ENCODE assay signal across 32 cellular contexts in genomic region chr6:44525761-44526351, GRCh38.
"Had no signal": no experiment of that assay in that cellular context is flagged by ENCODE, and none has a peak within 500 bp of the region (broad histone marks: within the 10 kb centered on the region; RNA-seq: fewer than 3 reads in every experiment).

No MANE protein-coding gene starts in this region.

- H3K4me3 Mint-ChIP-seq: activated CD4-positive, alpha-beta memory T cell treated with anti-CD3 and anti-CD28 coated beads for 36 hours; activated CD4-positive, alpha-beta T cell treated with anti-CD3 and anti-CD28 coated beads for 36 hours; activated CD4-positive, alpha-beta T cell treated with anti-CD3 and anti-CD28 coated beads, Interleukin-2, amount 10 ng/mL, durations not matched to agents 24 days and 14 days; activated CD8-positive, alpha-beta memory T cell treated with anti-CD3 and anti-CD28 coated beads, Interleukin-2, amount 10 ng/mL, durations not matched to agents 7 days and 5 days; activated CD8-positive, alpha-beta T cell treated with anti-CD3 and anti-CD28 coated beads, Interleukin-2, amount 10 ng/mL, durations not matched to agents 7 days and 5 days; activated naive CD4-positive, alpha-beta T cell treated with anti-CD3 and anti-CD28 coated beads for 36 hours; activated naive CD4-positive, alpha-beta T cell treated with anti-CD3 and anti-CD28 coated beads, Interleukin-2, amount 50 U/mL, for 24 hours; activated naive CD8-positive, alpha-beta T cell treated with anti-CD3 and anti-CD28 coated beads, Interleukin-2, amount 10 ng/mL, durations not matched to agents 7 days and 5 days; activated T-helper 1 cell treated with anti-CD3 and anti-CD28 coated beads, Interleukin-12 subunit alpha, Interleukin-12 subunit beta, Interleukin-2, Interleukin-4 antibody, amounts not matched to agents 30 ng/mL and 10 ng/mL and 1 ng/mL, durations not matched to agents 14 hours and 24 hours and 36 hours; dendritic cell treated with granulocyte-macrophage colony-stimulating factor and Interleukin-4, amounts not matched to agents 40 ng/mL and 50 ng/mL, for 4 days; T-helper 17 cell; T-helper 2 cell treated with Interferon-gamma antibody and Interleukin-4, amounts not matched to agents 5 μg/mL and 100 μg/mL, for 36 hours had no signal

- H3K4me1 ChIP-seq: esophagus squamous epithelium, gastroesophageal sphincter had no signal

- H3K36me3 ChIP-seq: brain microvascular endothelial cell, esophagus squamous epithelium, gastroesophageal sphincter had no signal

- H3K27ac Mint-ChIP-seq: activated CD4-positive, alpha-beta memory T cell treated with anti-CD3 and anti-CD28 coated beads for 36 hours; activated CD4-positive, alpha-beta T cell treated with anti-CD3 and anti-CD28 coated beads for 36 hours; activated CD4-positive, alpha-beta T cell treated with anti-CD3 and anti-CD28 coated beads, Interleukin-2, amount 10 ng/mL, durations not matched to agents 24 days and 14 days; activated CD8-positive, alpha-beta memory T cell treated with anti-CD3 and anti-CD28 coated beads, Interleukin-2, amount 10 ng/mL, durations not matched to agents 7 days and 5 days; activated CD8-positive, alpha-beta T cell treated with anti-CD3 and anti-CD28 coated beads, Interleukin-2, amount 10 ng/mL, durations not matched to agents 7 days and 5 days; activated naive CD4-positive, alpha-beta T cell treated with anti-CD3 and anti-CD28 coated beads for 36 hours; activated naive CD4-positive, alpha-beta T cell treated with anti-CD3 and anti-CD28 coated beads, Interleukin-2, amount 50 U/mL, for 24 hours; activated T-helper 1 cell treated with anti-CD3 and anti-CD28 coated beads, Interleukin-12 subunit alpha, Interleukin-12 subunit beta, Interleukin-2, Interleukin-4 antibody, amounts not matched to agents 30 ng/mL and 10 ng/mL and 1 ng/mL, durations not matched to agents 14 hours and 24 hours and 36 hours; activated T-helper 2 cell treated with anti-CD3 and anti-CD28 coated beads, Interferon-gamma antibody, Interleukin-2, Interleukin-4, amounts not matched to agents 10 μg/mL and 5 μg/mL and 100 μg/mL, durations not matched to agents 14 hours and 24 hours and 36 hours; dendritic cell treated with granulocyte-macrophage colony-stimulating factor and Interleukin-4, amounts not matched to agents 40 ng/mL and 50 ng/mL, for 4 days; T-helper 17 cell; T-helper 2 cell treated with Interferon-gamma antibody and Interleukin-4, amounts not matched to agents 5 μg/mL and 100 μg/mL, for 36 hours had no signal

- H3K9me3 Mint-ChIP-seq: activated CD4-positive, alpha-beta T cell treated with anti-CD3 and anti-CD28 coated beads, Interleukin-2, amount 10 ng/mL, durations not matched to agents 24 days and 14 days; dendritic cell treated with granulocyte-macrophage colony-stimulating factor and Interleukin-4, amounts not matched to agents 40 ng/mL and 50 ng/mL, for 4 days had no signal

- H3K27me3 Mint-ChIP-seq: activated CD4-positive, alpha-beta T cell treated with anti-CD3 and anti-CD28 coated beads, Interleukin-2, amount 10 ng/mL, durations not matched to agents 24 days and 14 days; activated naive CD8-positive, alpha-beta T cell treated with anti-CD3 and anti-CD28 coated beads, Interleukin-2, amount 10 ng/mL, durations not matched to agents 7 days and 5 days had no signal

- H3K27me3 ChIP-seq: brain microvascular endothelial cell, dorsolateral prefrontal cortex had no signal

- H3K4me3 ChIP-seq: dorsolateral prefrontal cortex, esophagus squamous epithelium, gastroesophageal sphincter had no signal

- H3K36me3 Mint-ChIP-seq: activated CD8-positive, alpha-beta memory T cell treated with anti-CD3 and anti-CD28 coated beads, Interleukin-2, amount 10 ng/mL, durations not matched to agents 7 days and 5 days had no signal

- H3K27ac ChIP-seq: brain microvascular endothelial cell, dorsolateral prefrontal cortex, esophagus squamous epithelium, gastroesophageal sphincter had no signal

- DNase-seq: activated CD4-positive, alpha-beta memory T cell treated with anti-CD3 and anti-CD28 coated beads for 36 hours; activated CD4-positive, alpha-beta T cell treated with anti-CD3 and anti-CD28 coated beads for 36 hours; activated CD4-positive, alpha-beta T cell treated with anti-CD3 and anti-CD28 coated beads, Interleukin-2, amount 10 ng/mL, durations not matched to agents 24 days and 14 days; activated CD4-positive, CD25-positive, alpha-beta regulatory T cell; activated CD4-positive, CD25-positive, alpha-beta regulatory T cell treated with anti-CD3 and anti-CD28 coated beads, Interleukin-2, amount 50 U/mL, for 72 hours; activated CD8-positive, alpha-beta memory T cell treated with anti-CD3 and anti-CD28 coated beads, Interleukin-2, amount 10 ng/mL, durations not matched to agents 7 days and 5 days; activated CD8-positive, alpha-beta memory T cell treated with anti-CD3 and anti-CD28 coated beads, Interleukin-2, amount 50 U/mL, for 4 hours; activated CD8-positive, alpha-beta T cell treated with anti-CD3 and anti-CD28 coated beads, Interleukin-2, amount 10 ng/mL, durations not matched to agents 7 days and 5 days; activated effector memory CD4-positive, alpha-beta T cell treated with anti-CD3 and anti-CD28 coated beads, Interleukin-2, amount 50 U/mL, for 16 hours; activated naive CD4-positive, alpha-beta T cell treated with anti-CD3 and anti-CD28 coated beads for 36 hours; activated naive CD8-positive, alpha-beta T cell treated with anti-CD3 and anti-CD28 coated beads, Interleukin-2, amount 10 ng/mL, durations not matched to agents 7 days and 5 days; activated T-cell treated with anti-CD3 and anti-CD28 coated beads, Interleukin-2, amount 50 U/mL, for 1 hour; activated T-cell treated with anti-CD3 and anti-CD28 coated beads, Interleukin-2, amount 50 U/mL, for 48 hours; amniotic stem cell; anterior cingulate cortex; brain microvascular endothelial cell; caudate nucleus; dorsolateral prefrontal cortex; effector memory CD4-positive, alpha-beta T cell; erythroblast; esophagus squamous epithelium; foreskin melanocyte; head of caudate nucleus; T-helper 1 cell; T-helper 17 cell; T1000 had no signal

- ATAC-seq: activated CD4-positive, alpha-beta T cell treated with anti-CD3 and anti-CD28 coated beads for 36 hours; activated CD8-positive, alpha-beta T cell treated with anti-CD3 and anti-CD28 coated beads, Interleukin-2, amount 10 ng/mL, durations not matched to agents 7 days and 5 days; gastroesophageal sphincter; T-helper 17 cell had no signal
